Comparison of ENCODE assay signal across 29 cellular contexts in the genomic region with DNA sequence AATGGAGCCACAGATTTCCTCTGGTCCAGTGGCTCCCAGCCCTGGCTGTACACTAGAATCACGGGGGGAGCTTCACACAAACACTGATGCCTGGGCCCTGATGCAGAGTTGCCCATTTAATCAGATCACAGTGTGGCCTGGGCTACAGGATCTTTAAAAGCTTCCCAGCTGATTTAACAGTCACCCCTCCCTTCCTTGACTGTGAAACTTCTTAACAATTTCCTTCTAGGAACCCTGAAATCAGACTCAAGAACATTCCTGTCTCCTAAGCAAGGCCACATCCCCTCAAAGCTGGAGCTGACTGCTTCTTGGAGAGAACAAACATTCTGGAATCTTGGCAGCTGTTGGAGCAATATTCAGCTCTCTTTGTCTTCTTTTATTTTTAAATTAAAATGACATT.
DNase-seq lines count a peak whose midpoint lies in the region; ATAC-seq and TF ChIP-seq lines count a peak whose summit lies in the region.
"Had no signal": no experiment of that assay in that cellular context is flagged by ENCODE, and none has a peak within 500 bp of the region (broad histone marks: within the 10 kb centered on the region; RNA-seq: fewer than 3 reads in every experiment).

No MANE protein-coding gene starts in this region.

- WGBS in heart right ventricle, 2 donors: 34 to 62% methylated on average over 1 of the region's 1 CpG

- H3K4me1 ChIP-seq in heart right ventricle: peaks cover 0 to 17% (median 4%) of the 10 kb centered on the region in 9 donors
- peaks cover 8% of the 10 kb centered on the region for H3K4me1 ChIP-seq in lower lobe of right lung
- H3K4me1 ChIP-seq: prostate gland had no signal

- H3K27me3 ChIP-seq in heart right ventricle (no peaks in the 10 kb centered on the region), lower lobe of right lung (ENCODE audit: low read depth) (no peaks in the 10 kb centered on the region)
- H3K27me3 ChIP-seq: cardiac muscle cell had no signal

- H3K9me3 ChIP-seq in heart right ventricle (no peaks in the 10 kb centered on the region), lower lobe of right lung (no peaks in the 10 kb centered on the region)
- H3K9me3 ChIP-seq: prostate gland had no signal

- H3K36me3 ChIP-seq in heart right ventricle: peaks cover 0 to 3% (median 0%) of the 10 kb centered on the region in 9 donors
- no peaks in the 10 kb centered on the region for H3K36me3 ChIP-seq in lower lobe of right lung
- H3K36me3 ChIP-seq: prostate gland had no signal

- ATAC-seq in heart right ventricle: peak in 7 of 8 donors; percentile 28 to 79 (median 57)
- ATAC-seq in left cardiac atrium: no peak
- peak; percentile 22 to 62 for ATAC-seq in lower lobe of right lung
- ATAC-seq in GM21619 (IDR thresholded peaks at IDR 0.05; ENCODE audit: unreplicated experiment): no peak
- no peak for ATAC-seq in HG03159 (IDR thresholded peaks at IDR 0.05; ENCODE audit: unreplicated experiment)
- ATAC-seq: activated naive CD4-positive, alpha-beta T cell treated with anti-CD3 and anti-CD28 coated beads, Interleukin-2, amount 50 U/mL, for 72 hours; Panc1 had no signal

- H3K27ac ChIP-seq in heart right ventricle (peak overlapping the region in 2 of 10 donors; percentile 4 to 59), lower lobe of right lung (no peak overlapping the region)
- H3K27ac ChIP-seq: cardiac muscle cell, prostate gland had no signal

- H3K4me3 ChIP-seq in heart right ventricle: no peak overlapping the region
- no peak overlapping the region for H3K4me3 ChIP-seq in choroid plexus epithelial cell (ENCODE audit: low read depth, low read length)
- H3K4me3 ChIP-seq in lower lobe of right lung: no peak overlapping the region
- H3K4me3 ChIP-seq: cardiac muscle cell, prostate gland had no signal

- DNase-seq in heart right ventricle (no peak), left cardiac atrium (no peak), choroid plexus epithelial cell (ENCODE audit: low read depth) (peak; percentile 2), lower lobe of right lung (no peak), NCI-H1417 (lab: John Stamatoyannopoulos, UW) (no peak), midbrain (lab: John Stamatoyannopoulos, UW) (no peak)
- DNase-seq: activated CD4-positive, alpha-beta T cell treated with anti-CD3 and anti-CD28 coated beads for 48 hours; activated effector memory CD4-positive, alpha-beta T cell treated with Interleukin-2 at 50 U/mL for 16 hours; activated T-cell treated with anti-CD3 and anti-CD28 coated beads, Interleukin-2, amount 50 U/mL, for 1 hour; AML-193; Calu3; CD4-positive, CD25-positive, alpha-beta regulatory T cell; DMS79; GDM1; GOT3; naive B cell; NCI-H1048; NCI-H1694; NCI-H446 treated with DMSO at 0.1 percent for 48 hours; NCI-H774; SW 1271; T-helper 9 cell; trophoblast cell had no signal

- intact Hi-C loops in heart right ventricle (cut with DNase I): no loop called here
- intact Hi-C loops in left cardiac atrium (cut with DNase I): no loop called here
- intact Hi-C loops in lower lobe of right lung (cut with DNase I): no loop called here

- TF ChIP-seq CTCF in heart right ventricle (IDR thresholded peaks at IDR 0.05) (no peak), choroid plexus epithelial cell (conservative IDR thresholded peaks at IDR 0.05; ENCODE audit: low read depth, low read length) (no peak), lower lobe of right lung (IDR thresholded peaks at IDR 0.05) (no peak)

Comparison
In these comparisons a context has a peak if more than half of its experiments do, and no peak if none do; other contexts are left out.
1. ATAC-seq: peak in heart right ventricle (7 of 8) and lower lobe of right lung (2 of 2); none in left cardiac atrium (0 of 2), GM21619 (single experiment) and HG03159 (single experiment).